8 cellular contexts compared by ENCODE assay signal in genomic region chr1:36225298-36225899, GRCh38. TPM values are rescaled to one million over a fixed set of nuclear protein-coding genes. Genes with fewer than 3 reads are reported as not detected.
DNase-seq lines count a peak whose midpoint lies in the region; ATAC-seq lines count a peak whose summit lies in the region.

No MANE protein-coding gene starts in this region.

- peaks cover 38% of the 10 kb centered on the region for H3K4me1 Mint-ChIP-seq in stimulated activated naive CD8-positive, alpha-beta T cell treated with anti-CD3 and anti-CD28 coated beads, Interleukin-15, amount 100 ng/mL, for 72 hours

- H3K27ac Mint-ChIP-seq in activated naive CD4-positive, alpha-beta T cell treated with anti-CD3 and anti-CD28 coated beads, Interleukin-2, amount 50 U/mL, for 72 hours = peak overlapping the region; percentile 98 to 99
- peak overlapping the region; percentile 98 to 100 for H3K27ac Mint-ChIP-seq in stimulated activated naive CD8-positive, alpha-beta T cell treated with anti-CD3 and anti-CD28 coated beads, Interleukin-15, amount 100 ng/mL, for 72 hours

- ATAC-seq in activated naive CD4-positive, alpha-beta T cell treated with anti-CD3 and anti-CD28 coated beads, Interleukin-2, amount 50 U/mL, for 72 hours = no peak
- no peak for ATAC-seq in stimulated activated naive CD8-positive, alpha-beta T cell treated with anti-CD3 and anti-CD28 coated beads, Interleukin-15, amount 100 ng/mL, for 72 hours
- ATAC-seq in HG03045 (IDR thresholded peaks at IDR 0.05; ENCODE audit: unreplicated experiment) = no peak

- H3K4me3 ChIP-seq in iPS-18c (ENCODE audit: insufficient read depth, low read depth, low read length) = peak overlapping the region; percentile 98

- peaks cover 29% of the 10 kb centered on the region in 2 donors for H3K36me3 Mint-ChIP-seq in activated naive CD4-positive, alpha-beta T cell treated with anti-CD3 and anti-CD28 coated beads, Interleukin-2, amount 50 U/mL, for 72 hours

- no peaks in the 10 kb centered on the region for H3K9me3 ChIP-seq in iPS-18c (ENCODE audit: control insufficient read depth, insufficient read depth, low read length)

- DNase-seq in NCI-H82 (lab: John Stamatoyannopoulos, UW) (peak; percentile 28), NCI-H82 treated with DMSO at 0.1 percent for 48 hours (lab: John Stamatoyannopoulos, UW; ENCODE audit: unreplicated experiment) (no peak), ureter (ENCODE audit: low spot score) (no peak)
- no peak for DNase-seq in activated naive CD4-positive, alpha-beta T cell treated with anti-CD3 and anti-CD28 coated beads, Interleukin-2, amount 50 U/mL, for 72 hours (ENCODE audit: low spot score in 2 of 2)
- DNase-seq in stimulated activated naive CD8-positive, alpha-beta T cell treated with anti-CD3 and anti-CD28 coated beads, Interleukin-15, amount 100 ng/mL, for 72 hours = no peak
- DNase-seq in stimulated activated CD4-positive, alpha-beta T cell treated with anti-CD3 and anti-CD28 coated beads, Interleukin-4, amount 100 ng/mL, for 4 hours = no peak

- no peaks in the 10 kb centered on the region for H3K9me3 Mint-ChIP-seq in activated naive CD4-positive, alpha-beta T cell treated with anti-CD3 and anti-CD28 coated beads, Interleukin-2, amount 50 U/mL, for 72 hours
- H3K9me3 Mint-ChIP-seq in stimulated activated naive CD8-positive, alpha-beta T cell treated with anti-CD3 and anti-CD28 coated beads, Interleukin-15, amount 100 ng/mL, for 72 hours = no peaks in the 10 kb centered on the region

- H3K27me3 Mint-ChIP-seq in stimulated activated naive CD8-positive, alpha-beta T cell treated with anti-CD3 and anti-CD28 coated beads, Interleukin-15, amount 100 ng/mL, for 72 hours = no peaks in the 10 kb centered on the region

- H3K4me3 Mint-ChIP-seq in stimulated activated naive CD8-positive, alpha-beta T cell treated with anti-CD3 and anti-CD28 coated beads, Interleukin-15, amount 100 ng/mL, for 72 hours = peak overlapping the region; percentile 86 to 99

RNA-seq across cellular contexts. Expression of gene THRAP3, which starts 1.2 kb away (rescaled TPM):
- total RNA-seq in activated naive CD4-positive, alpha-beta T cell treated with anti-CD3 and anti-CD28 coated beads, Interleukin-2, amount 50 U/mL, for 72 hours = 100 to 1,000 TPM in 1 of 2 donors, 10 to 100 TPM in 1; 96.2 to 153 TPM
- total RNA-seq in ureter = 129 TPM
